11 cellular contexts compared by ENCODE assay signal in the genomic region with DNA sequence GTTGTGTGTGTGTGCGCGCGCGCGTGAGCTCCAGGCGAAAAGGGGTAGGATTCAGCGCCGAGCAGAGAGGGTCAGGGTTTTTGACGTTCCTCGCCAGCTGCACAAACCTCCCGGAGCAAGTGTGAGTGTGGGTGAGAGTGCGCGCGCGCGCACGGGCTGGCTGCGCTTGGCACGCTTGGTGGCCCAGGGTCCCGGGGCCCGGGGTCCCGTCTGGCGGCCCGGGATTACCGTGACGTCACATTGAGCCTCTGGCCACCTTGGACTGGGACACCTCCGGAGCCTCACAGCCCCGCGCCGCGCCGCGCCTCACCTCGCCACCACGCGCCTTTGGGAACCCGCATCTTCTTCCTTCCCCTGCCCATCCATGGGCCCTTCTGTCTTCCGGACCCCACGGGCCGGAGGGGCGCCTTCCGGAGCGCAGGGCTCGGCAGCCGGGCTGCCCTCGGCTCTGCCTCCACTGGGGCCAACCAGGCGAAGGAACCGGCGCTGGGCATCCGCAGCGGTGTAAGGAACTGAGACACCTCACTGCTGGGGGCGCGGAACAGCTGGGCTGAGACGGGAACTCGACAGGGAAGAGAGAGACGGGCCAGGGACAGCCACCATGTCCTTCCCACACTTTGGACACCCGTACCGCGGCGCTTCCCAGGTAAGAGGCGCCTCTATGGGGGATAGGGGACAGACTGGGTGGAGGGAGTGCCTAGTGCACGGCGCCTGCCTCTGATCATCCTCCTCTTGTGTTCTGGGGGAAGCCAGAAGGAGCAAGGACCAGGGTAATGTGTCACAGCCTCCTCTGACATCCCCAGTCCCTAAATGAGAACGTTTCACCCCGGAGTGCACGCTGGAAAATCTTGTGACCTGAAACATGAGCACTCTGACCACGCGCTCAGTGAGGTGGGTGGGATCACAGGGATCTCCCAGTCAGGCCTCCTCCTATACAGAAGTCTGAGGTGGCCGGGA. TPM values are rescaled to one million over a fixed set of nuclear protein-coding genes. Genes with fewer than 3 reads are reported as not detected.
DNase-seq lines count a peak whose midpoint lies in the region; ATAC-seq and TF ChIP-seq lines count a peak whose summit lies in the region.
"Had no signal": no experiment of that assay in that cellular context is flagged by ENCODE, and none has a peak within 500 bp of the region (broad histone marks: within the 10 kb centered on the region; RNA-seq: fewer than 3 reads in every experiment).

No MANE protein-coding gene starts in this region.

- no peaks in the 10 kb centered on the region for H3K9me3 Mint-ChIP-seq in activated naive CD8-positive, alpha-beta T cell treated with anti-CD3 and anti-CD28 coated beads for 36 hours
- no peaks in the 10 kb centered on the region for H3K9me3 Mint-ChIP-seq in activated naive CD4-positive, alpha-beta T cell treated with anti-CD3 and anti-CD28 coated beads, Interleukin-2, amount 50 U/mL, for 72 hours
- H3K9me3 Mint-ChIP-seq: activated T-cell treated with anti-CD3 and anti-CD28 coated beads, Interleukin-2, amount 50 U/mL, for 24 hours had no signal

- DNase-seq in coronary artery (ENCODE audit: low spot score) (no peak), lower leg skin (ENCODE audit: low spot score in 2 of 2) (peak; percentile 65 to 93), suprapubic skin (ENCODE audit: low spot score in 2 of 2) (peak in 1 of 2 donors; percentile 76), H4 (ENCODE audit: low spot score) (no peak)
- DNase-seq in activated naive CD8-positive, alpha-beta T cell treated with anti-CD3 and anti-CD28 coated beads for 36 hours: no peak
- DNase-seq in activated naive CD4-positive, alpha-beta T cell treated with anti-CD3 and anti-CD28 coated beads, Interleukin-2, amount 50 U/mL, for 72 hours (ENCODE audit: low spot score in 2 of 2): no peak
- DNase-seq: activated T-cell treated with anti-CD3 and anti-CD28 coated beads, Interleukin-2, amount 50 U/mL, for 24 hours; DND-41; uterus had no signal

- H3K36me3 Mint-ChIP-seq in activated naive CD8-positive, alpha-beta T cell treated with anti-CD3 and anti-CD28 coated beads for 36 hours: no peaks in the 10 kb centered on the region
- peaks cover 0 to 2% of the 10 kb centered on the region in 2 donors for H3K36me3 Mint-ChIP-seq in activated naive CD4-positive, alpha-beta T cell treated with anti-CD3 and anti-CD28 coated beads, Interleukin-2, amount 50 U/mL, for 72 hours

- peaks cover 96% of the 10 kb centered on the region for H3K27me3 ChIP-seq in HUES48 (ENCODE audit: control insufficient read depth, insufficient read depth, low read length)
- H3K27me3 ChIP-seq in suprapubic skin: peaks cover 61% of the 10 kb centered on the region

- H3K4me1 ChIP-seq in HUES48 (ENCODE audit: control insufficient read depth, insufficient read depth, low read length): peaks cover 18% of the 10 kb centered on the region; the same call in 1 of the 2 replicates
- H3K4me1 ChIP-seq in suprapubic skin: peaks cover 31% of the 10 kb centered on the region
- H3K4me1 ChIP-seq: uterus had no signal

- no peak overlapping the region for H3K4me3 Mint-ChIP-seq in activated naive CD8-positive, alpha-beta T cell treated with anti-CD3 and anti-CD28 coated beads for 36 hours
- H3K4me3 Mint-ChIP-seq: activated T-cell treated with anti-CD3 and anti-CD28 coated beads, Interleukin-2, amount 50 U/mL, for 24 hours had no signal

- no peaks in the 10 kb centered on the region for H3K4me1 Mint-ChIP-seq in activated naive CD8-positive, alpha-beta T cell treated with anti-CD3 and anti-CD28 coated beads for 36 hours

- H3K36me3 ChIP-seq in HUES48 (ENCODE audit: control insufficient read depth, insufficient read depth, low read length): no peaks in the 10 kb centered on the region
- peaks cover 5% of the 10 kb centered on the region for H3K36me3 ChIP-seq in suprapubic skin
- H3K36me3 ChIP-seq: uterus had no signal

- H3K9me3 ChIP-seq in HUES48 (ENCODE audit: control insufficient read depth, insufficient read depth, low read length): no peaks in the 10 kb centered on the region
- H3K9me3 ChIP-seq in suprapubic skin: no peaks in the 10 kb centered on the region
- H3K9me3 ChIP-seq: uterus had no signal

- TF ChIP-seq POLR2A in lower leg skin (IDR thresholded peaks at IDR 0.05) (peak in 1 of 2 donors; percentile 65), suprapubic skin (IDR thresholded peaks at IDR 0.05) (peak in 1 of 2 donors; percentile 22)

- H3K9ac ChIP-seq in HUES48 (ENCODE audit: low read depth, low read length): no peak overlapping the region

- H3K27ac ChIP-seq in HUES48 (ENCODE audit: low read depth, low read length): no peak overlapping the region
- H3K27ac ChIP-seq in coronary artery: no peak overlapping the region
- H3K27ac ChIP-seq in suprapubic skin: peak overlapping the region; percentile 68
- H3K27ac ChIP-seq: uterus had no signal

- no peak for TF ChIP-seq EP300 in suprapubic skin (IDR thresholded peaks at IDR 0.05)

- no peak for ATAC-seq in activated naive CD4-positive, alpha-beta T cell treated with anti-CD3 and anti-CD28 coated beads, Interleukin-2, amount 50 U/mL, for 72 hours
- ATAC-seq: HCT116 had no signal

- H3K27ac Mint-ChIP-seq in activated naive CD8-positive, alpha-beta T cell treated with anti-CD3 and anti-CD28 coated beads for 36 hours: no peak overlapping the region
- no peak overlapping the region for H3K27ac Mint-ChIP-seq in activated naive CD4-positive, alpha-beta T cell treated with anti-CD3 and anti-CD28 coated beads, Interleukin-2, amount 50 U/mL, for 72 hours
- H3K27ac Mint-ChIP-seq: activated T-cell treated with anti-CD3 and anti-CD28 coated beads, Interleukin-2, amount 50 U/mL, for 24 hours had no signal

- peaks cover 67% of the 10 kb centered on the region for H3K27me3 Mint-ChIP-seq in activated naive CD8-positive, alpha-beta T cell treated with anti-CD3 and anti-CD28 coated beads for 36 hours

- 2 to 3% methylated on average over 35 to 50 of the region's 69 CpGs for WGBS in lower leg skin, 2 donors
- 4% methylated on average over 27 of the region's 69 CpGs for WGBS in suprapubic skin

- peak overlapping the region; percentile 64 for H3K4me3 ChIP-seq in HUES48 (ENCODE audit: low read depth, low read length)
- peak overlapping the region; percentile 56 for H3K4me3 ChIP-seq in coronary artery
- peak overlapping the region; percentile 44 for H3K4me3 ChIP-seq in lower leg skin (ENCODE audit: low read depth, poor library complexity, severe bottlenecking)
- H3K4me3 ChIP-seq in suprapubic skin: peak overlapping the region; percentile 48
- H3K4me3 ChIP-seq: uterus had no signal

- intact Hi-C loops in lower leg skin (cut with DNase I; ENCODE audit: low total_unique reads): no loop called here

- no peak for TF ChIP-seq CTCF in coronary artery (IDR thresholded peaks at IDR 0.05)
- TF ChIP-seq CTCF in lower leg skin (IDR thresholded peaks at IDR 0.05): no peak
- no peak for TF ChIP-seq CTCF in suprapubic skin (IDR thresholded peaks at IDR 0.05)

RNA-seq across cellular contexts. Expression of a gene that starts 0.8 kb away (rescaled TPM):
- total RNA-seq in lower leg skin (10 to 100 TPM in 2 of 4 donors, 1 to 10 TPM in 2; 6.7 to 17.7 (median 13.3) TPM), suprapubic skin (10 to 100 TPM in 2 of 4 donors, 1 to 10 TPM in 2; 6.1 to 11.6 (median 9.1) TPM)
- total RNA-seq in activated naive CD8-positive, alpha-beta T cell treated with anti-CD3 and anti-CD28 coated beads for 36 hours: not detected
- total RNA-seq in activated naive CD4-positive, alpha-beta T cell treated with anti-CD3 and anti-CD28 coated beads, Interleukin-2, amount 50 U/mL, for 72 hours: not detected
- total RNA-seq in H4 (2014; rRNA removed; shearing (Covaris generic)): not detected in 2 replicates

Comparison
In these comparisons a context has a peak if more than half of its experiments do, and no peak if none do; other contexts are left out.
1. DNase-seq: peak in lower leg skin (2 of 2); none in coronary artery (single experiment), activated naive CD8-positive, alpha-beta T cell treated with anti-CD3 and anti-CD28 coated beads for 36 hours (single experiment), activated naive CD4-positive, alpha-beta T cell treated with anti-CD3 and anti-CD28 coated beads, Interleukin-2, amount 50 U/mL, for 72 hours (0 of 2) and H4 (single experiment).
2. Peak in every context shown above with its lines, with median percentiles within 50 percentile points of each other: H3K4me3 ChIP-seq.